In genomic region chr14:22653012-22653621, GRCh38 we compare ENCODE assay signal across 8 cellular contexts. TPM values are rescaled to one million over a fixed set of nuclear protein-coding genes. Genes with fewer than 3 reads are reported as not detected.
DNase-seq lines count a peak whose midpoint lies in the region; ATAC-seq and TF ChIP-seq lines count a peak whose summit lies in the region.

No MANE protein-coding gene starts in this region.

- in situ Hi-C loops in KBM-7 (cut with MboI; ENCODE audit: low pct_unique_long_range_greater_than_20kb, low sequenced_read_pairs), result no loop called here

- H3K9me3 ChIP-seq in Peyer's patch, result no peaks in the 10 kb centered on the region

- no peaks in the 10 kb centered on the region for H3K27me3 ChIP-seq in Peyer's patch

- DNase-seq in NK-92 treated with Interleukin-12 subunit alpha and Interleukin-12 subunit beta, amount 100 ng/mL, for 24 hours (lab: John Stamatoyannopoulos, UW), result peak; percentile 36
- DNase-seq in NK-92 (lab: John Stamatoyannopoulos, UW; ENCODE audit: unreplicated experiment) (no peak), KBM-7 (peak; percentile 77), Peyer's patch (peak; percentile 41 to 85 (median 61)), globus pallidus (ENCODE audit: low spot score) (peak; percentile 26), pulmonary artery endothelial cell (ENCODE audit: low read depth, low spot score) (peak; percentile 36)
- DNase-seq in activated T-helper 9 cell treated with anti-CD3 and anti-CD28 coated beads, Interleukin-2, amount 50 U/mL, for 16 hours (ENCODE audit: low read depth), result peak; percentile 13

- no peak for ATAC-seq in HG02852 (IDR thresholded peaks at IDR 0.05; ENCODE audit: unreplicated experiment)

- TF ChIP-seq CTCF in Peyer's patch (IDR thresholded peaks at IDR 0.05), result peak; percentile 50 to 86 (median 74)

- TF ChIP-seq POLR2A in Peyer's patch (IDR thresholded peaks at IDR 0.05), result no peak

- H3K4me1 ChIP-seq in Peyer's patch, result no peaks in the 10 kb centered on the region

- no peak overlapping the region for H3K27ac ChIP-seq in Peyer's patch

- no peak overlapping the region for H3K4me3 ChIP-seq in Peyer's patch

- H3K36me3 ChIP-seq in Peyer's patch, result no peaks in the 10 kb centered on the region

RNA-seq across cellular contexts. Expression of gene OR6J1, which starts 9.0 kb away (rescaled TPM):
- total RNA-seq in Peyer's patch (under 1 TPM in 1 of 4 donors, not detected in 3; 0.18 TPM), pulmonary artery endothelial cell (not detected in 2 replicates)

RNA-seq across cellular contexts. Expression of gene ABHD4, which starts 55.0 kb away (rescaled TPM):
- total RNA-seq in Peyer's patch, result 10 to 100 TPM; 28.1 to 51.4 (median 42.8) TPM
- 6.7 and 12.1 TPM in 2 replicates for total RNA-seq in pulmonary artery endothelial cell
